In genomic region chr5:94785111-94785510, GRCh38 we compare ENCODE assay signal across 11 cellular contexts.
DNase-seq lines count a peak whose midpoint lies in the region; ATAC-seq, FAIRE-seq and TF ChIP-seq lines count a peak whose summit lies in the region.
"Had no signal": no experiment of that assay in that cellular context is flagged by ENCODE, and none has a peak within 500 bp of the region (broad histone marks: within the 10 kb centered on the region; RNA-seq: fewer than 3 reads in every experiment).

No MANE protein-coding gene starts in this region.

- TF ChIP-seq CTCF in NB4 (IDR thresholded peaks at IDR 0.05; ENCODE audit: low read depth, low read length) (no peak), GM12878 (IDR thresholded peaks at IDR 0.05 in 2 of 3, conservative IDR thresholded peaks at IDR 0.05 in 1 of 3; ENCODE audit: control insufficient read depth in 2 of 3, extremely low read depth in 1 of 3, insufficient read depth in 1 of 3, low read depth in 3 of 3, low read length in 3 of 3) (no peak; a peak in 1 of 6 replicates), osteoblast (IDR thresholded peaks at IDR 0.05; ENCODE audit: extremely low read depth, low read depth, low read length) (peak; percentile 40)

- TF ChIP-seq POLR2A in NB4 (IDR thresholded peaks at IDR 0.05; ENCODE audit: extremely low read depth, insufficient read length) (no peak), GM12878 (IDR thresholded peaks at IDR 0.05; ENCODE audit: low read depth, low read length) (no peak)

- CTCF ChIA-PET in GM12878 (lab: Yijun Ruan, JAX), result interaction anchor here (0.6 to 2.0 kb wide), 8 partner anchors 24 to 261 kb away, joined by 3 to 8 read pairs (median 4); no protein-coding TSS in a partner anchor

- peak; percentile 7 for DNase-seq in NCI-H1694 treated with DMSO at 0.1 percent for 48 hours (lab: John Stamatoyannopoulos, UW)
- no peak for DNase-seq in NCI-H1694 (lab: John Stamatoyannopoulos, UW)
- peak; percentile 7 for DNase-seq in NB4 (ENCODE audit: low read depth)
- no peak for DNase-seq in GM12878 (ENCODE audit: low read depth, low spot score)
- no peak for DNase-seq in osteoblast (ENCODE audit: insufficient read length, low spot score, missing footprints)
- DNase-seq in pons (ENCODE audit: low spot score), result no peak
- DNase-seq: activated CD4-positive, CD25-positive, alpha-beta regulatory T cell treated with anti-CD3 and anti-CD28 coated beads, Interleukin-2, amount 50 U/mL, for 72 hours; activated naive CD4-positive, alpha-beta T cell treated with Interleukin-2 at 50 U/mL for 16 hours had no signal

- no peak for ATAC-seq in GM12878
- no peak for ATAC-seq in HG02678 (IDR thresholded peaks at IDR 0.05; ENCODE audit: unreplicated experiment)
- no peak for ATAC-seq in HG03520 (IDR thresholded peaks at IDR 0.05; ENCODE audit: unreplicated experiment)

- TF ChIP-seq RAD21 in GM12878 (IDR thresholded peaks at IDR 0.05; ENCODE audit: insufficient read depth, low read depth, low read length), result peak; percentile 63

- FAIRE-seq in GM12878 (lab: Jason Lieb, UNC), result no peak

- no peak overlapping the region for H2AFZ ChIP-seq in GM12878 (ENCODE audit: control insufficient read depth, low read depth, low read length)
- no peak overlapping the region for H2AFZ ChIP-seq in osteoblast (ENCODE audit: low read length)

- BruUV-seq in GM12878 (replicated peaks; lab: Mats Ljungman, UMichigan), result no TSS peak

- no peak overlapping the region for H3K27ac ChIP-seq in GM12878 (ENCODE audit: control insufficient read depth, insufficient read depth)
- no peak overlapping the region for H3K27ac ChIP-seq in osteoblast (ENCODE audit: low read depth, low read length)

- no peaks in the 10 kb centered on the region for H3K79me2 ChIP-seq in GM12878 (ENCODE audit: control insufficient read depth, insufficient read depth, low read length)
- no peaks in the 10 kb centered on the region for H3K79me2 ChIP-seq in osteoblast (ENCODE audit: insufficient read depth, low read length)

- H4K20me1 ChIP-seq in GM12878 (ENCODE audit: control insufficient read depth, insufficient read depth) (no peaks in the 10 kb centered on the region), osteoblast (ENCODE audit: insufficient read depth, low read length) (no peaks in the 10 kb centered on the region)

- intact Hi-C loops in GM12878 (cut with micrococcal nuclease; ENCODE audit: unreplicated experiment), result no loop called here

- SMC1A ChIA-PET in GM12878 (lab: Charles Lee; ENCODE audit: uncharacterized antibody, unreplicated experiment), result interaction anchor here (0.7 to 1.3 kb wide), 7 partner anchors 9 to 260 kb away, joined by 3 to 5 read pairs (median 4); no protein-coding TSS in a partner anchor

- no peak overlapping the region for H3K4me3 ChIP-seq in NB4 (ENCODE audit: low read depth, low read length)
- no peak overlapping the region for H3K4me3 ChIP-seq in GM12878
- H3K4me3 ChIP-seq in osteoblast (ENCODE audit: insufficient read depth, low read length), result no peak overlapping the region
- H3K4me3 ChIP-seq: HAP-1 had no signal

- H3K4me1 ChIP-seq in GM12878 (ENCODE audit: control insufficient read depth, insufficient read depth, low read length), result no peaks in the 10 kb centered on the region
- H3K4me1 ChIP-seq in osteoblast (ENCODE audit: insufficient read depth, low read length), result no peaks in the 10 kb centered on the region
- H3K4me1 ChIP-seq: HAP-1 had no signal

- WGBS in GM12878 (ENCODE audit: insufficient coverage, insufficient replicate concordance, low lambda C conversion rate, missing lambda C conversion rate), result 36% methylated on average over 2 of the region's 2 CpGs

- no peak overlapping the region for H3K9ac ChIP-seq in GM12878 (ENCODE audit: control insufficient read depth, insufficient read depth, low read length)

- no peak for TF ChIP-seq EP300 in GM12878 (IDR thresholded peaks at IDR 0.05; ENCODE audit: borderline replicate concordance in 1 of 2, control insufficient read depth in 1 of 2, low read depth in 2 of 2, low read length in 2 of 2)

- H3K4me2 ChIP-seq in GM12878 (ENCODE audit: control insufficient read depth, insufficient read depth) (no peak overlapping the region), osteoblast (ENCODE audit: insufficient read depth, low read length) (no peak overlapping the region)

- POLR2A ChIA-PET in GM12878 (lab: Charles Lee), result interaction anchor here (0.6 kb wide), 1 partner anchor 1556 kb away, joined by 3 read pairs; no protein-coding TSS in a partner anchor

- H3K27me3 ChIP-seq in GM12878 (replicated peaks in 1 of 2; ENCODE audit: control insufficient read depth in 2 of 2, insufficient read depth in 2 of 2, low read length in 1 of 2) (no peaks in the 10 kb centered on the region), osteoblast (ENCODE audit: insufficient read depth, low read length) (peaks cover 12% of the 10 kb centered on the region)

- H3K9me3 ChIP-seq in GM12878 (replicated peaks; ENCODE audit: control insufficient read depth, insufficient read depth, low read length), result no peaks in the 10 kb centered on the region; the same call in 2 of the 3 replicates
- no peaks in the 10 kb centered on the region for H3K9me3 ChIP-seq in osteoblast (ENCODE audit: low read depth, low read length)
- H3K9me3 ChIP-seq: HAP-1 had no signal

- in situ Hi-C loops in GM12878 (cut with MboI), result no loop called here

- RAD21 ChIA-PET in GM12878 (lab: Charles Lee; ENCODE audit: unreplicated experiment), result interaction anchor here (0.6 to 0.9 kb wide), 3 partner anchors 46 to 261 kb away, joined by 3 read pairs; no protein-coding TSS in a partner anchor

- H3K36me3 ChIP-seq in GM12878 (ENCODE audit: control insufficient read depth in 2 of 2, insufficient read depth in 2 of 2, low read length in 1 of 2), result no peaks in the 10 kb centered on the region
- no peaks in the 10 kb centered on the region for H3K36me3 ChIP-seq in osteoblast (ENCODE audit: insufficient read depth, low read length)
- H3K36me3 ChIP-seq: HAP-1 had no signal

TF ChIP-seq in GM12878, 131 proteins besides CTCF, POLR2A, EP300 and RAD21:
- peak; percentile 27; the same call in 1 of the 2 replicates for TF ChIP-seq SMC3 (IDR thresholded peaks at IDR 0.05; ENCODE audit: borderline replicate concordance, low read length)
- TF ChIP-seq, protein P1, sequence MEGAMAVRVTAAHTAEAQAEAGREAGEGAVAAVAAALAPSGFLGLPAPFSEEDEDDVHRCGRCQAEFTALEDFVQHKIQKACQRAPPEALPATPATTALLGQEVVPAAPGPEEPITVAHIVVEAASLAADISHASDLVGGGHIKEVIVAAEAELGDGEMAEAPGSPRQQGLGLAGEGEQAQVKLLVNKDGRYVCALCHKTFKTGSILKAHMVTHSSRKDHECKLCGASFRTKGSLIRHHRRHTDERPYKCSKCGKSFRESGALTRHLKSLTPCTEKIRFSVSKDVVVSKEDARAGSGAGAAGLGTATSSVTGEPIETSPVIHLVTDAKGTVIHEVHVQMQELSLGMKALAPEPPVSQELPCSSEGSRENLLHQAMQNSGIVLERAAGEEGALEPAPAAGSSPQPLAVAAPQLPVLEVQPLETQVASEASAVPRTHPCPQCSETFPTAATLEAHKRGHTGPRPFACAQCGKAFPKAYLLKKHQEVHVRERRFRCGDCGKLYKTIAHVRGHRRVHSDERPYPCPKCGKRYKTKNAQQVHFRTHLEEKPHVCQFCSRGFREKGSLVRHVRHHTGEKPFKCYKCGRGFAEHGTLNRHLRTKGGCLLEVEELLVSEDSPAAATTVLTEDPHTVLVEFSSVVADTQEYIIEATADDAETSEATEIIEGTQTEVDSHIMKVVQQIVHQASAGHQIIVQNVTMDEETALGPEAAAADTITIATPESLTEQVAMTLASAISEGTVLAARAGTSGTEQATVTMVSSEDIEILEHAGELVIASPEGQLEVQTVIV (IDR thresholded peaks at IDR 0.05; ENCODE audit: borderline replicate concordance, partially characterized antibody), result no peak

Comparison
In these comparisons a context has a peak if more than half of its experiments do, and no peak if none do; other contexts are left out.
1. DNase-seq: peak in NCI-H1694 treated with DMSO at 0.1 percent for 48 hours (single experiment) and NB4 (single experiment); none in NCI-H1694 (single experiment), GM12878 (single experiment), osteoblast (single experiment) and pons (single experiment).